Comparison of ENCODE assay signal across 8 cellular contexts in the genomic region with DNA sequence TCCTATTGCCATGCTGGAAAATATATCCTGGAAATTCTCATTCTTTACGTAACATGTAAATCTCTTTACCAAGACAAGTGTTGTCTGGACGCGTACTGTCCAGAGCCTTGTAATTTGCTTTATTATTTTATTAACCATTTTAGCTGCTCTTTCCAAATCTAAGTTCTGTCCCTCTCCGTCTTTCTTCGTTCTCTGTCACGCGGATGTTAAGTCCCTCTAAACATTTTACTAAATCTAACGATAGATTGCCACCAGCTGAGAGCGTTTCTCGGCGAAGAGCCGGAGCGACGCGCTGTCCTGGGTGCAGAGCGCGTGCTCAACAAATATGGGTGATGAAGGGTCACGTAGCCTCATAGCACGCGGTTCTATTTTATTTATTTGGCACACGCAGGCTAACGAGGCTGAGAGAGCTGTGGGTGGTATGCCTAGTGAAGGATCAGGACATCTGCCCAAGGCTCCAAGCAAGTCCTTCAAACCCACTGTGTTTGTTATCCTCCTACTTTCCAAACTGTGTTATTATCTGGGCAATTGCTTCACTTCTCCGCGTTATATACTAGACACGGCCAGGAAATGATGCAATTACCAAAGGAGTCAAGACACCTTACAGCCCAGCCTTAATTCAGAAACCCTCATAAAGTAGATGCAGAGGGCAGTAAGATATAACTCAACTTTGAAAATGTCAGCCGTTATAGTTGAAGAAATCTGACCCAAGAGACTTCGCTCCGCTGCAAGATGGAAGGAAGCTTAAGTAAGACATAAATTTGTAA. TPM values are rescaled to one million over a fixed set of nuclear protein-coding genes. Genes with fewer than 3 reads are reported as not detected.
DNase-seq lines count a peak whose midpoint lies in the region; ATAC-seq and TF ChIP-seq lines count a peak whose summit lies in the region.

No MANE protein-coding gene starts in this region.

- peak; percentile 56 for DNase-seq in GM10248 (ENCODE audit: extremely low spot score)
- DNase-seq in HCEC 1CT: peak; percentile 74
- peak; percentile 50 for DNase-seq in MG63
- peak; percentile 61 to 80 for DNase-seq in SJCRH30
- peak; percentile 61 for DNase-seq in activated naive CD8-positive, alpha-beta T cell treated with anti-CD3 and anti-CD28 coated beads, Interleukin-2, amount 10 ng/mL, durations not matched to agents 7 days and 5 days
- peak; percentile 45 for DNase-seq in left ventricle myocardium inferior
- no peak for DNase-seq in GM19240 (ENCODE audit: insufficient read length, low spot score)

- H3K4me1 Mint-ChIP-seq in activated naive CD8-positive, alpha-beta T cell treated with anti-CD3 and anti-CD28 coated beads, Interleukin-2, amount 10 ng/mL, durations not matched to agents 7 days and 5 days: peaks cover 10% of the 10 kb centered on the region

- peaks cover 17% of the 10 kb centered on the region for H3K27me3 Mint-ChIP-seq in activated naive CD8-positive, alpha-beta T cell treated with anti-CD3 and anti-CD28 coated beads, Interleukin-2, amount 10 ng/mL, durations not matched to agents 7 days and 5 days

- 0 out of 2 replicates have a peak, but pooled peaks cover 5% of the 10 kb centered on the region for H3K4me1 ChIP-seq in SJCRH30
- H3K4me1 ChIP-seq in left ventricle myocardium inferior: peaks cover 13% of the 10 kb centered on the region
- no peaks in the 10 kb centered on the region for H3K4me1 ChIP-seq in rectal smooth muscle tissue (ENCODE audit: control insufficient read depth, insufficient read depth, low read length)

- CTCF ChIA-PET in GM10248 (lab: Yijun Ruan, JAX): interaction anchor here (0.7 to 3.4 kb wide), 18 partner anchors 10 to 479 kb away, joined by 3 to 53 read pairs (median 4); partner anchors contain the start of genes HDDC2, HINT3, NCOA7 and TRMT11

- H3K9me3 Mint-ChIP-seq in activated naive CD8-positive, alpha-beta T cell treated with anti-CD3 and anti-CD28 coated beads, Interleukin-2, amount 10 ng/mL, durations not matched to agents 7 days and 5 days: no peaks in the 10 kb centered on the region

- H3K36me3 ChIP-seq in MG63 (no peaks in the 10 kb centered on the region), SJCRH30 (no peaks in the 10 kb centered on the region), left ventricle myocardium inferior (no peaks in the 10 kb centered on the region), rectal smooth muscle tissue (ENCODE audit: control insufficient read depth, insufficient read depth, low read length) (no peaks in the 10 kb centered on the region)

- intact Hi-C loops in left ventricle myocardium inferior (cut with micrococcal nuclease): loop anchor here (5.0 kb wide), 1 partner anchor 182 kb away; no protein-coding TSS in a partner anchor

- H3K4me3 ChIP-seq in MG63 (peak overlapping the region; percentile 67), SJCRH30 (peak overlapping the region; percentile 79), left ventricle myocardium inferior (peak overlapping the region; percentile 73), rectal smooth muscle tissue (ENCODE audit: low read length) (peak overlapping the region; percentile 96)

- H3K27me3 ChIP-seq in MG63 (no peaks in the 10 kb centered on the region), SJCRH30 (no peaks in the 10 kb centered on the region), left ventricle myocardium inferior (ENCODE audit: low read depth) (no peaks in the 10 kb centered on the region), rectal smooth muscle tissue (ENCODE audit: control insufficient read depth, insufficient read depth, low read length) (no peaks in the 10 kb centered on the region)

- ATAC-seq in activated naive CD8-positive, alpha-beta T cell treated with anti-CD3 and anti-CD28 coated beads, Interleukin-2, amount 10 ng/mL, durations not matched to agents 7 days and 5 days (ENCODE audit: low read depth): peak; percentile 82

- POLR2A ChIA-PET in GM10248 (lab: Yijun Ruan, JAX): interaction anchor here (1.9 kb wide), 1 partner anchor 10 kb away, joined by 16 read pairs; the partner anchor contains the start of gene NCOA7
- POLR2A ChIA-PET in activated naive CD8-positive, alpha-beta T cell treated with anti-CD3 and anti-CD28 coated beads, Interleukin-2, amount 10 ng/mL, durations not matched to agents 7 days and 5 days (lab: Charles Lee): interaction anchor here (0.7 to 3.1 kb wide), 11 partner anchors 10 to 481 kb away, joined by 3 to 161 read pairs (median 4); partner anchors contain the start of genes HDDC2, HINT3, NCOA7 and TRMT11

- TF ChIP-seq CTCF in GM10248 (IDR thresholded peaks at IDR 0.05; ENCODE audit: control extremely low read depth, extremely low read depth, low read depth, missing control alignments): no peak
- TF ChIP-seq CTCF in left ventricle myocardium inferior (IDR thresholded peaks at IDR 0.05; ENCODE audit: borderline replicate concordance): no peak

- H3K4me3 Mint-ChIP-seq in activated naive CD8-positive, alpha-beta T cell treated with anti-CD3 and anti-CD28 coated beads, Interleukin-2, amount 10 ng/mL, durations not matched to agents 7 days and 5 days: no peak overlapping the region

- peak overlapping the region; percentile 62 for H3K27ac ChIP-seq in SJCRH30
- H3K27ac ChIP-seq in left ventricle myocardium inferior (replicated peaks): peak overlapping the region; percentile 95
- H3K27ac ChIP-seq in rectal smooth muscle tissue (ENCODE audit: low read depth, low read length): peak overlapping the region; percentile 94

- peaks cover 3% of the 10 kb centered on the region for H3K36me3 Mint-ChIP-seq in activated naive CD8-positive, alpha-beta T cell treated with anti-CD3 and anti-CD28 coated beads, Interleukin-2, amount 10 ng/mL, durations not matched to agents 7 days and 5 days

- H3K9ac ChIP-seq in rectal smooth muscle tissue (ENCODE audit: low read length): peak overlapping the region; percentile 88

- H3K9me3 ChIP-seq in MG63 (no peaks in the 10 kb centered on the region), SJCRH30 (replicated peaks) (no peaks in the 10 kb centered on the region), left ventricle myocardium inferior (replicated peaks) (no peaks in the 10 kb centered on the region)

- H3K27ac Mint-ChIP-seq in activated naive CD8-positive, alpha-beta T cell treated with anti-CD3 and anti-CD28 coated beads, Interleukin-2, amount 10 ng/mL, durations not matched to agents 7 days and 5 days: no peak overlapping the region

RNA-seq across cellular contexts. Expression of gene NCOA7, which starts 10.0 kb away (rescaled TPM):
- 6.7 and 10.6 TPM in 2 replicates for total RNA-seq in MG63 (2014; rRNA removed; shearing (Covaris generic); ENCODE audit: low replicate concordance)
- 3.8 and 4.1 TPM in 2 replicates for total RNA-seq in SJCRH30 (2014; rRNA removed; shearing (Covaris generic))
- 10 to 100 TPM; 51.1 to 58.6 TPM for total RNA-seq in activated naive CD8-positive, alpha-beta T cell treated with anti-CD3 and anti-CD28 coated beads, Interleukin-2, amount 10 ng/mL, durations not matched to agents 7 days and 5 days
- 10.3 TPM for total RNA-seq in left ventricle myocardium inferior

RNA-seq across cellular contexts. Expression of gene HEY2, which starts 31.3 kb away (rescaled TPM):
- total RNA-seq in MG63 (2014; rRNA removed; shearing (Covaris generic); ENCODE audit: low replicate concordance): not detected in 2 replicates
- total RNA-seq in SJCRH30 (2014; rRNA removed; shearing (Covaris generic)): 0.15 and 0.22 TPM in 2 replicates
- under 1 TPM; 0.11 to 0.22 TPM for total RNA-seq in activated naive CD8-positive, alpha-beta T cell treated with anti-CD3 and anti-CD28 coated beads, Interleukin-2, amount 10 ng/mL, durations not matched to agents 7 days and 5 days
- 25.6 TPM for total RNA-seq in left ventricle myocardium inferior

Comparison
In these comparisons a context has a peak if more than half of its experiments do, and no peak if none do; other contexts are left out.
1. RNA of gene HEY2, which starts 31.3 kb away (total RNA-seq): 25.6 TPM in left ventricle myocardium inferior (single experiment); 0.11 to 0.22 TPM in activated naive CD8-positive, alpha-beta T cell treated with anti-CD3 and anti-CD28 coated beads, Interleukin-2, amount 10 ng/mL, durations not matched to agents 7 days and 5 days, 0.15 to 0.22 TPM in SJCRH30 and not detected in MG63; every median in the first group is over 10 times any median in the second.
2. Peak in every context shown above with its lines, with median percentiles within 50 percentile points of each other: H3K4me3 ChIP-seq and H3K27ac ChIP-seq.